Comparison of ENCODE assay signal across 9 cellular contexts in the genomic region with DNA sequence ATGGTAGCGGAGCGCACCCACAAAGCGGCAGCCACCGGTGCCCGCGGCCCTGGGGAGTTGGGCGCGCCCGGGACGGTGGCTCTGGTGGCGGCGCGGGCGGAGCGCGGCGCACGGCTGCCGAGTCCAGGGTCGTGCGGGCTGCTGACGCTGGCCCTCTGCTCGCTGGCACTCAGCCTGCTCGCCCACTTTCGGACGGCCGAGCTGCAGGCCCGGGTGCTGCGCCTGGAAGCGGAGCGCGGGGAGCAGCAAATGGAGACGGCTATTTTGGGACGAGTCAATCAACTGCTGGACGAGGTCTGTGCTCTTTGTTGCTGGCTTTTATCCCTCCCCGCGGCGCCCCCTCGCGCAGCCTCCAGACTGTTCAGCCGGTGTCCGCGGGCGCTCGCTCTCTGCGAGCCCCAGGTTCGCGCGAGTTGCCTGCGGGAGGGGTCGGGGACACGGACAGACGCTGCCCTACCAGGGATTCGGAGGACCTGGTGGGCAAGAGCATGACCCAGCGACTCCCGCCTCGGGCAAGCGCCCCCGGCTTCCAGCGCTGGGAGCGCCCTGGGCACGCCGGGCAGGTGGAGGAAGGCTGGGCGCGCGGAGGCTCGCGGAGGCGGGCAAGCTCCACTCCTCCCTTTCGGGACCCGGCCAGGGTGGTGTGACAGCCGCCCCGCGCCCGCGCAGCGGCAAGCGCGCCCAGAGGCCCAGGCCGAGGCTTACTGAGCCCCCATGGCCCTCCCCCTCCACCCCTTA. TPM values are rescaled to one million over a fixed set of nuclear protein-coding genes. Genes with fewer than 3 reads are reported as not detected.
DNase-seq lines count a peak whose midpoint lies in the region; ATAC-seq and TF ChIP-seq lines count a peak whose summit lies in the region.
"Had no signal": no experiment of that assay in that cellular context is flagged by ENCODE, and none has a peak within 500 bp of the region (broad histone marks: within the 10 kb centered on the region; RNA-seq: fewer than 3 reads in every experiment).

No MANE protein-coding gene starts in this region.

- H3K27me3 ChIP-seq in trophoblast cell (ENCODE audit: insufficient read depth, low read length), result peaks cover 31% of the 10 kb centered on the region

- H3K23ac ChIP-seq in trophoblast cell (ENCODE audit: low read length), result no peak overlapping the region

- no peak overlapping the region for H3K9ac ChIP-seq in trophoblast cell (ENCODE audit: low read length)

- peak overlapping the region; percentile 60 for H2AFZ ChIP-seq in trophoblast cell (ENCODE audit: insufficient read depth, low read length, poor library complexity)

- no peak overlapping the region for H3K14ac ChIP-seq in trophoblast cell (ENCODE audit: low read length)

- H3K9me3 ChIP-seq in trophoblast cell (ENCODE audit: insufficient read depth, low read depth, low read length), result peaks cover 1% of the 10 kb centered on the region

- H3K18ac ChIP-seq in trophoblast cell (ENCODE audit: low read length), result no peak overlapping the region

- ATAC-seq in SK-N-SH treated with all-trans-retinoic acid at 6 μM for 48 hours (peak; percentile 70), Right ventricle myocardium superior (ENCODE audit: poor library complexity) (peak; percentile 76), HG03520 (IDR thresholded peaks at IDR 0.05; ENCODE audit: unreplicated experiment) (no peak), GM21447 (IDR thresholded peaks at IDR 0.05; ENCODE audit: unreplicated experiment) (no peak), GM18858 (IDR thresholded peaks at IDR 0.05; ENCODE audit: unreplicated experiment) (no peak)

- H3K79me1 ChIP-seq in trophoblast cell (ENCODE audit: low read length), result no peaks in the 10 kb centered on the region

- H2BK12ac ChIP-seq in trophoblast cell (ENCODE audit: low read length), result no peak overlapping the region

- no peak overlapping the region for H4K91ac ChIP-seq in trophoblast cell (ENCODE audit: low read depth, low read length)

- no CpG with 5 or more reads among the region's 80 CpGs for WGBS in trophoblast cell (ENCODE audit: extremely low coverage, insufficient coverage, insufficient read length)

- no peak overlapping the region for H2BK5ac ChIP-seq in trophoblast cell (ENCODE audit: low read depth, low read length, poor library complexity)

- no peak overlapping the region for H4K8ac ChIP-seq in trophoblast cell (ENCODE audit: low read depth, low read length)

- no peaks in the 10 kb centered on the region for H3K79me2 ChIP-seq in trophoblast cell (ENCODE audit: control insufficient read depth, insufficient read depth, low read length, poor library complexity)

- H3K36me3 ChIP-seq in trophoblast cell (ENCODE audit: control insufficient read depth in 1 of 2, insufficient read depth in 2 of 2, low read length in 2 of 2), result no peaks in the 10 kb centered on the region

- no peak overlapping the region for H3K27ac ChIP-seq in trophoblast cell (ENCODE audit: low read depth, low read length)

- no peak overlapping the region for H2AK5ac ChIP-seq in trophoblast cell (ENCODE audit: low read length)

- H3K4me1 ChIP-seq in trophoblast cell (ENCODE audit: control insufficient read depth in 1 of 2, insufficient read depth in 2 of 2, low read length in 2 of 2), result peaks cover 13 to 16% of the 10 kb centered on the region in 2 experiments

- H3K4me2 ChIP-seq in trophoblast cell (ENCODE audit: low read length), result peak overlapping the region; percentile 86

- DNase-seq in DMS 273 (lab: John Stamatoyannopoulos, UW; ENCODE audit: unreplicated experiment) (peak; percentile 65), Right ventricle myocardium superior (peak; percentile 64), trophoblast cell (peak in 1 of 2 donors; percentile 16), KG1 (lab: John Stamatoyannopoulos, UW) (no peak)
- DNase-seq: activated T-cell treated with anti-CD3 and anti-CD28 coated beads, Interleukin-2, amount 50 U/mL, for 4 hours had no signal

- no peak overlapping the region for H3K4ac ChIP-seq in trophoblast cell (ENCODE audit: low read depth, low read length)

- H2BK120ac ChIP-seq in trophoblast cell (ENCODE audit: insufficient read depth, low read length, poor library complexity), result no peak overlapping the region

- H4K12ac ChIP-seq in trophoblast cell (ENCODE audit: low read depth, low read length), result no peak overlapping the region

- no peak overlapping the region for H3K4me3 ChIP-seq in trophoblast cell (ENCODE audit: low read depth, low read length)

- intact Hi-C loops in Right ventricle myocardium superior (cut with DNase I), result loop anchor here (5.0 kb wide), 1 partner anchor 105 kb away; no protein-coding TSS in a partner anchor

TF ChIP-seq in SK-N-SH treated with all-trans-retinoic acid at 6 μM for 48 hours, 23 proteins besides CTCF, POLR2A, EP300 and RAD21:
- TF ChIP-seq TSHZ2 (CRISPR knock-in tag; IDR thresholded peaks at IDR 0.05) (no peak), ZNF565 (CRISPR knock-in tag; conservative IDR thresholded peaks at IDR 0.05; ENCODE audit: low read depth) (no peak), SNAI2 (CRISPR knock-in tag; IDR thresholded peaks at IDR 0.05) (no peak)

RNA-seq across cellular contexts. Expression of gene COL13A1, which starts 0.9 kb away (rescaled TPM):
- 0.89 TPM for total RNA-seq in Right ventricle myocardium superior
- polyA plus RNA-seq in trophoblast cell (2013), result 0.03 and 0.04 TPM in 2 replicates
- total RNA-seq: activated T-cell treated with anti-CD3 and anti-CD28 coated beads, Interleukin-2, amount 50 U/mL, for 4 hours had no signal

Comparison
In these comparisons a context has a peak if more than half of its experiments do, and no peak if none do; other contexts are left out.
1. ATAC-seq: peak in SK-N-SH treated with all-trans-retinoic acid at 6 μM for 48 hours (single experiment) and Right ventricle myocardium superior (single experiment); none in HG03520 (single experiment), GM21447 (single experiment) and GM18858 (single experiment).